ENCODE assay signal across 24 cellular contexts in the genomic region with DNA sequence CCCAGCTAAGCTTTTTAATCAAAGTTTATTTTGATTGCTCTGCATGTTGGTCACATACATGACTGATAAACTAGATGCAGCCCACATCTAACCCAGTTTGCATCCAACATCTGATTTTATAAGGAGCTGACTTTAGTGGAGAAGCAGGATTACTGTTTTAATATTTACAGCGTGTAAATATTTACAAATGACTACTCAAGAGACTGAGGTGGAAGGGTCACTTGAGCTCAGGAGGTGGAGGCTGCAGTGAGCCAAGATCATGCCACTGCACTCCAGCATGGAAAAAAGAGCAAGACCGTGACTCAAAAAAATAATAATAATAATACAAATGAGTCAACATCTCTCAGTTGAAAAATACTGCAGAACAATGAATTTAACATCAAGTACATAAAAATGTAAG. TPM values are rescaled to one million over a fixed set of nuclear protein-coding genes. Genes with fewer than 3 reads are reported as not detected.
A peak's percentile ranks its signal among the peaks of the same experiment; 100 is the strongest.
DNase-seq lines count a peak whose midpoint lies in the region; ATAC-seq and TF ChIP-seq lines count a peak whose summit lies in the region.
"Had no signal": no experiment of that assay in that cellular context is flagged by ENCODE, and none has a peak within 500 bp of the region (broad histone marks: within the 10 kb centered on the region; RNA-seq: fewer than 3 reads in every experiment).

No MANE protein-coding gene starts in this region.

- POLR2A ChIA-PET in PC-3 (lab: Charles Lee; ENCODE audit: unreplicated experiment), result no interaction called here

- H3K79me2 ChIP-seq in PC-3 (ENCODE audit: low read length), result no peaks in the 10 kb centered on the region

- H3K27me3 Mint-ChIP-seq in natural killer cell treated with Interleukin-12 subunit alpha and Interleukin-12 subunit beta and Interleukin-15 and Interleukin-18, amount 100 ng/mL, for 72 hours, result no peaks in the 10 kb centered on the region
- H3K27me3 Mint-ChIP-seq: B cell; CD8-positive, alpha-beta memory T cell; IgD-negative memory B cell had no signal

- peaks cover 0 to 3% of the 10 kb centered on the region in 2 donors for H3K4me1 Mint-ChIP-seq in natural killer cell treated with Interleukin-12 subunit alpha and Interleukin-12 subunit beta and Interleukin-15 and Interleukin-18, amount 100 ng/mL, for 72 hours (ENCODE audit: low read depth in 2 of 2)
- H3K4me1 Mint-ChIP-seq: B cell; CD14-positive monocyte; CD8-positive, alpha-beta memory T cell had no signal

- no TSS peak for BruUV-seq in PC-3 (replicated peaks; lab: Mats Ljungman, UMichigan)

- TF ChIP-seq EP300 in stomach (IDR thresholded peaks at IDR 0.05), result no peak

- no peaks in the 10 kb centered on the region for H3K9me3 Mint-ChIP-seq in natural killer cell treated with Interleukin-12 subunit alpha and Interleukin-12 subunit beta and Interleukin-15 and Interleukin-18, amount 100 ng/mL, for 72 hours
- H3K9me3 Mint-ChIP-seq: CD8-positive, alpha-beta memory T cell; IgD-negative memory B cell had no signal

- WGBS in stomach, 5 donors, result 24 to 59% (median 40%) methylated on average over 2 of the region's 2 CpGs

- H3K36me3 ChIP-seq in PC-3 (ENCODE audit: low read depth, low read length), result peaks cover 27% of the 10 kb centered on the region
- H3K36me3 ChIP-seq in stomach, result peaks cover 43 to 100% (median 99%) of the 10 kb centered on the region in 4 donors
- peaks cover 98% of the 10 kb centered on the region for H3K36me3 ChIP-seq in left ventricle myocardium inferior

- H3K27me3 ChIP-seq in PC-3 (ENCODE audit: low read length) (no peaks in the 10 kb centered on the region), stomach (no peaks in the 10 kb centered on the region), left ventricle myocardium inferior (ENCODE audit: low read depth) (no peaks in the 10 kb centered on the region)
- H3K27me3 ChIP-seq: Peyer's patch had no signal

- H3K9me2 ChIP-seq in PC-3 (replicated peaks; ENCODE audit: low read length), result no peaks in the 10 kb centered on the region

- no peak overlapping the region for H3K27ac Mint-ChIP-seq in natural killer cell treated with Interleukin-12 subunit alpha and Interleukin-12 subunit beta and Interleukin-15 and Interleukin-18, amount 100 ng/mL, for 72 hours
- H3K27ac Mint-ChIP-seq: B cell; CD14-positive monocyte; CD8-positive, alpha-beta memory T cell; IgD-negative memory B cell had no signal

- H2AFZ ChIP-seq in PC-3 (ENCODE audit: low read length), result no peak overlapping the region

- no peaks in the 10 kb centered on the region for H3F3A ChIP-seq in PC-3 (ENCODE audit: low read length, unreplicated experiment)

- ATAC-seq in PC-3 (peak; percentile 95), left lobe of liver (peak; percentile 36)
- ATAC-seq in natural killer cell treated with Interleukin-12 subunit alpha and Interleukin-12 subunit beta and Interleukin-15 and Interleukin-18, amount 100 ng/mL, for 72 hours, result no peak

- intact Hi-C loops in PC-3 (cut with micrococcal nuclease), result loop anchor here (2.0 kb wide), 1 partner anchor 14 kb away; no protein-coding TSS in a partner anchor
- intact Hi-C loops in stomach (cut with DNase I; ENCODE audit: low total_unique reads), result no loop called here
- intact Hi-C loops in left ventricle myocardium inferior (cut with micrococcal nuclease), result no loop called here

- H4K20me1 ChIP-seq in PC-3 (ENCODE audit: low read length), result no peaks in the 10 kb centered on the region

- H3K4me2 ChIP-seq in PC-3 (ENCODE audit: low read length), result no peak overlapping the region
- H3K4me2 ChIP-seq: KMS-11 had no signal

- peaks cover 5% of the 10 kb centered on the region; the same call in 1 of the 2 replicates for H3K4me1 ChIP-seq in PC-3 (ENCODE audit: insufficient read depth, low read length)
- H3K4me1 ChIP-seq in stomach, result peaks cover 0 to 11% (median 8%) of the 10 kb centered on the region in 4 donors
- no peaks in the 10 kb centered on the region for H3K4me1 ChIP-seq in left ventricle myocardium inferior
- H3K4me1 ChIP-seq: Peyer's patch had no signal

- H3K4me3 Mint-ChIP-seq in natural killer cell treated with Interleukin-12 subunit alpha and Interleukin-12 subunit beta and Interleukin-15 and Interleukin-18, amount 100 ng/mL, for 72 hours, result no peak overlapping the region
- H3K4me3 Mint-ChIP-seq: B cell; CD14-positive monocyte; CD8-positive, alpha-beta memory T cell; IgD-negative memory B cell had no signal

- DNase-seq in PC-3 (peak; percentile 39), left lobe of liver (ENCODE audit: low spot score) (no peak), stomach (peak; percentile 41), left ventricle myocardium inferior (no peak), dermis blood vessel endothelial cell (no peak)
- DNase-seq in natural killer cell treated with Interleukin-12 subunit alpha and Interleukin-12 subunit beta and Interleukin-15 and Interleukin-18, amount 100 ng/mL, for 72 hours (ENCODE audit: low spot score), result no peak
- DNase-seq: CD8-positive, alpha-beta memory T cell; DMS 273 treated with DMSO at 0.1 percent for 48 hours; NCI-H1092; NCI-H1417 treated with DMSO at 0.1 percent for 48 hours; NCI-H1694 treated with DMSO at 0.1 percent for 48 hours; NCI-H2081; NCI-H2171; NCI-H226; NCI-H510A; NCI-H69; Peyer's patch; SHP77 treated with DMSO at 0.1 percent for 48 hours had no signal

- H3K4me3 ChIP-seq in PC-3 (ENCODE audit: low read length) (no peak overlapping the region), stomach (no peak overlapping the region), left ventricle myocardium inferior (no peak overlapping the region)
- H3K4me3 ChIP-seq: Peyer's patch, SK-N-MC had no signal

- H3K27ac ChIP-seq in C4-2B (peak overlapping the region; percentile 61), PC-3 (ENCODE audit: low read length) (peak overlapping the region; percentile 39), stomach (no peak overlapping the region), left ventricle myocardium inferior (replicated peaks) (no peak overlapping the region)
- H3K27ac ChIP-seq: KMS-11, Peyer's patch, SK-N-MC had no signal

- TF ChIP-seq POLR2A in stomach (IDR thresholded peaks at IDR 0.05), result no peak

- TF ChIP-seq CTCF in C4-2B (conservative IDR thresholded peaks at IDR 0.05), result no peak
- no peak for TF ChIP-seq CTCF in PC-3 (conservative IDR thresholded peaks at IDR 0.05; ENCODE audit: low read depth, low read length)
- no peak for TF ChIP-seq CTCF in stomach (IDR thresholded peaks at IDR 0.05)
- TF ChIP-seq CTCF in left ventricle myocardium inferior (IDR thresholded peaks at IDR 0.05; ENCODE audit: borderline replicate concordance), result no peak

- peaks cover 7% of the 10 kb centered on the region for H3K36me3 Mint-ChIP-seq in natural killer cell treated with Interleukin-12 subunit alpha and Interleukin-12 subunit beta and Interleukin-15 and Interleukin-18, amount 100 ng/mL, for 72 hours

- H3K9me3 ChIP-seq in PC-3 (ENCODE audit: low read length) (no peaks in the 10 kb centered on the region), stomach (no peaks in the 10 kb centered on the region), left ventricle myocardium inferior (replicated peaks) (no peaks in the 10 kb centered on the region)
- H3K9me3 ChIP-seq: Peyer's patch had no signal

- CTCF ChIA-PET in PC-3 (lab: Charles Lee), result no interaction called here

- H3K9ac ChIP-seq in PC-3 (ENCODE audit: low read length), result no peak overlapping the region
- H3K9ac ChIP-seq: KMS-11 had no signal

RNA-seq across cellular contexts. Expression of a gene that starts 50.8 kb away (rescaled TPM):
- total RNA-seq in PC-3 (2014; rRNA removed) (29.0 and 34.7 TPM in 2 replicates), left lobe of liver (14.5 TPM), stomach (10 to 100 TPM; 11.3 to 75.3 (median 39.5) TPM), left ventricle myocardium inferior (16.8 TPM), dermis blood vessel endothelial cell (23.7 and 30.7 TPM in 2 replicates)
- polyA plus RNA-seq in stomach, result 10 to 100 TPM in 2 of 3 donors, 1 to 10 TPM in 1; 9.9 to 16.0 (median 10.7) TPM
- 10 to 100 TPM; 25.4 to 50.4 TPM for total RNA-seq in natural killer cell treated with Interleukin-12 subunit alpha and Interleukin-12 subunit beta and Interleukin-15 and Interleukin-18, amount 100 ng/mL, for 72 hours

RNA-seq across cellular contexts. Expression of a gene that starts 53.5 kb away (rescaled TPM):
- total RNA-seq in PC-3 (2014; rRNA removed), result 26.9 and 27.9 TPM in 2 replicates
- total RNA-seq in left lobe of liver, result 17.5 TPM
- 100 to 1,000 TPM in 1 of 5 donors, 10 to 100 TPM in 4; 18.2 to 113 (median 93.8) TPM for total RNA-seq in stomach
- 10 to 100 TPM; 27.8 to 46.6 (median 31.5) TPM for polyA plus RNA-seq in stomach
- 28.6 TPM for total RNA-seq in left ventricle myocardium inferior
- total RNA-seq in natural killer cell treated with Interleukin-12 subunit alpha and Interleukin-12 subunit beta and Interleukin-15 and Interleukin-18, amount 100 ng/mL, for 72 hours, result 10 to 100 TPM; 67.0 to 94.4 TPM
- total RNA-seq in dermis blood vessel endothelial cell, result 114 and 117 TPM in 2 replicates

Comparison
In these comparisons a context has a peak if more than half of its experiments do, and no peak if none do; other contexts are left out.
1. H3K27ac ChIP-seq: peak in C4-2B (single experiment) and PC-3 (single experiment); none in stomach (0 of 5) and left ventricle myocardium inferior (single experiment).
2. ATAC-seq: peak in PC-3 (single experiment) and left lobe of liver (single experiment); none in natural killer cell treated with Interleukin-12 subunit alpha and Interleukin-12 subunit beta and Interleukin-15 and Interleukin-18, amount 100 ng/mL, for 72 hours (0 of 2).
3. DNase-seq: peak in PC-3 (single experiment) and stomach (single experiment); none in left lobe of liver (single experiment), left ventricle myocardium inferior (single experiment), natural killer cell treated with Interleukin-12 subunit alpha and Interleukin-12 subunit beta and Interleukin-15 and Interleukin-18, amount 100 ng/mL, for 72 hours (single experiment) and dermis blood vessel endothelial cell (single experiment).